17 cellular contexts compared by ENCODE assay signal in genomic region chr10:133442191-133442966, GRCh38. TPM values are rescaled to one million over a fixed set of nuclear protein-coding genes. Genes with fewer than 3 reads are reported as not detected.
DNase-seq lines count a peak whose midpoint lies in the region; ATAC-seq and TF ChIP-seq lines count a peak whose summit lies in the region.
"Had no signal": no experiment of that assay in that cellular context is flagged by ENCODE, and none has a peak within 500 bp of the region (broad histone marks: within the 10 kb centered on the region; RNA-seq: fewer than 3 reads in every experiment).

No MANE protein-coding gene starts in this region.

- H3K27ac Mint-ChIP-seq in activated naive CD8-positive, alpha-beta T cell treated with anti-CD3 and anti-CD28 coated beads, Interleukin-2, amount 10 ng/mL, durations not matched to agents 7 days and 5 days, result peak overlapping the region; percentile 63
- no peak overlapping the region for H3K27ac Mint-ChIP-seq in activated naive CD8-positive, alpha-beta T cell treated with anti-CD3 and anti-CD28 coated beads for 36 hours
- peak overlapping the region; percentile 78 for H3K27ac Mint-ChIP-seq in central memory CD8-positive, alpha-beta T cell (ENCODE audit: low read depth)
- H3K27ac Mint-ChIP-seq: activated T-helper 2 cell treated with anti-CD3 and anti-CD28 coated beads, Interferon-gamma antibody, Interleukin-2, Interleukin-4, amounts not matched to agents 10 μg/mL and 5 μg/mL and 100 μg/mL, durations not matched to agents 14 hours and 24 hours and 36 hours; dendritic cell treated with granulocyte-macrophage colony-stimulating factor and Interleukin-4, amounts not matched to agents 40 ng/mL and 50 ng/mL, for 4 days; HFFc6; T-helper 1 cell treated with Interleukin-12 subunit alpha and Interleukin-12 subunit beta and Interleukin-4 antibody, amounts not matched to agents 30 μg/mL and 1 μg/mL, for 36 hours had no signal

- H3K9me3 Mint-ChIP-seq in activated naive CD8-positive, alpha-beta T cell treated with anti-CD3 and anti-CD28 coated beads, Interleukin-2, amount 10 ng/mL, durations not matched to agents 7 days and 5 days, result peaks cover 8% of the 10 kb centered on the region
- H3K9me3 Mint-ChIP-seq in activated naive CD8-positive, alpha-beta T cell treated with anti-CD3 and anti-CD28 coated beads for 36 hours, result peaks cover 14% of the 10 kb centered on the region
- H3K9me3 Mint-ChIP-seq in central memory CD8-positive, alpha-beta T cell, result peaks cover 8% of the 10 kb centered on the region

- CTCF ChIA-PET in GM10248 (lab: Yijun Ruan, JAX), result no interaction called here

- TF ChIP-seq CTCF in GM10248 (IDR thresholded peaks at IDR 0.05; ENCODE audit: control extremely low read depth, extremely low read depth, low read depth, missing control alignments), result no peak

- POLR2A ChIA-PET in activated naive CD8-positive, alpha-beta T cell treated with anti-CD3 and anti-CD28 coated beads, Interleukin-2, amount 10 ng/mL, durations not matched to agents 7 days and 5 days (lab: Charles Lee), result interaction anchor here (0.5 to 0.6 kb wide), 2 partner anchors 98 to 537 kb away, joined by 3 to 4 read pairs; no protein-coding TSS in a partner anchor
- POLR2A ChIA-PET in GM10248 (lab: Yijun Ruan, JAX), result no interaction called here

- H3K4me3 Mint-ChIP-seq in activated naive CD8-positive, alpha-beta T cell treated with anti-CD3 and anti-CD28 coated beads, Interleukin-2, amount 10 ng/mL, durations not matched to agents 7 days and 5 days, result peak overlapping the region; percentile 63
- H3K4me3 Mint-ChIP-seq in activated naive CD8-positive, alpha-beta T cell treated with anti-CD3 and anti-CD28 coated beads for 36 hours, result no peak overlapping the region
- H3K4me3 Mint-ChIP-seq in central memory CD8-positive, alpha-beta T cell, result peak overlapping the region; percentile 44
- H3K4me3 Mint-ChIP-seq: dendritic cell treated with granulocyte-macrophage colony-stimulating factor and Interleukin-4, amounts not matched to agents 40 ng/mL and 50 ng/mL, for 4 days; HFFc6; T-helper 1 cell treated with Interleukin-12 subunit alpha and Interleukin-12 subunit beta and Interleukin-4 antibody, amounts not matched to agents 30 μg/mL and 1 μg/mL, for 36 hours had no signal

- peaks cover 4% of the 10 kb centered on the region for H3K27me3 Mint-ChIP-seq in activated naive CD8-positive, alpha-beta T cell treated with anti-CD3 and anti-CD28 coated beads, Interleukin-2, amount 10 ng/mL, durations not matched to agents 7 days and 5 days
- peaks cover 1% of the 10 kb centered on the region for H3K27me3 Mint-ChIP-seq in activated naive CD8-positive, alpha-beta T cell treated with anti-CD3 and anti-CD28 coated beads for 36 hours
- peaks cover 12% of the 10 kb centered on the region for H3K27me3 Mint-ChIP-seq in central memory CD8-positive, alpha-beta T cell

- H3K36me3 Mint-ChIP-seq in activated naive CD8-positive, alpha-beta T cell treated with anti-CD3 and anti-CD28 coated beads, Interleukin-2, amount 10 ng/mL, durations not matched to agents 7 days and 5 days, result peaks cover 6% of the 10 kb centered on the region
- peaks cover 15% of the 10 kb centered on the region for H3K36me3 Mint-ChIP-seq in activated naive CD8-positive, alpha-beta T cell treated with anti-CD3 and anti-CD28 coated beads for 36 hours
- H3K36me3 Mint-ChIP-seq in central memory CD8-positive, alpha-beta T cell (ENCODE audit: insufficient read depth), result peaks cover 2% of the 10 kb centered on the region

- peaks cover 15% of the 10 kb centered on the region for H3K4me1 Mint-ChIP-seq in activated naive CD8-positive, alpha-beta T cell treated with anti-CD3 and anti-CD28 coated beads, Interleukin-2, amount 10 ng/mL, durations not matched to agents 7 days and 5 days
- peaks cover 7% of the 10 kb centered on the region for H3K4me1 Mint-ChIP-seq in activated naive CD8-positive, alpha-beta T cell treated with anti-CD3 and anti-CD28 coated beads for 36 hours
- peaks cover 29% of the 10 kb centered on the region for H3K4me1 Mint-ChIP-seq in central memory CD8-positive, alpha-beta T cell

- peak; percentile 43 for DNase-seq in activated naive CD8-positive, alpha-beta T cell treated with anti-CD3 and anti-CD28 coated beads, Interleukin-2, amount 10 ng/mL, durations not matched to agents 7 days and 5 days
- DNase-seq in activated naive CD8-positive, alpha-beta T cell treated with anti-CD3 and anti-CD28 coated beads for 36 hours, result no peak
- DNase-seq in NOMO-1 treated with DMSO at 0.1 percent for 48 hours (lab: John Stamatoyannopoulos, UW; ENCODE audit: unreplicated experiment), result peak; percentile 86
- peak in 1 of 2 donors; percentile 12 for DNase-seq in central memory CD8-positive, alpha-beta T cell (ENCODE audit: low spot score in 2 of 2)
- DNase-seq in stimulated activated naive CD8-positive, alpha-beta T cell treated with anti-CD3 and anti-CD28 coated beads, Interleukin-15, Interleukin-2, amounts not matched to agents 100 U/mL and 50 U/mL, for 24 hours, result peak; percentile 41
- DNase-seq in HCEC 1CT, result no peak
- no peak for DNase-seq in GM10248 (ENCODE audit: extremely low spot score)
- DNase-seq: HFFc6, left colon, NCI-H1092 treated with DMSO at 0.1 percent for 48 hours, NCI-H748 treated with DMSO at 0.1 percent for 48 hours, nucleus accumbens had no signal

- peak; percentile 74 for ATAC-seq in activated naive CD8-positive, alpha-beta T cell treated with anti-CD3 and anti-CD28 coated beads, Interleukin-2, amount 10 ng/mL, durations not matched to agents 7 days and 5 days (ENCODE audit: low read depth)
- ATAC-seq in central memory CD8-positive, alpha-beta T cell (replicated peaks; ENCODE audit: extremely low read depth, poor library complexity, severe bottlenecking), result peak; percentile 28
- peak; percentile 82 for ATAC-seq in stimulated activated naive CD8-positive, alpha-beta T cell treated with anti-CD3 and anti-CD28 coated beads, Interleukin-15, Interleukin-2, amounts not matched to agents 100 U/mL and 50 U/mL, for 24 hours
- no peak for ATAC-seq in GM21619 (IDR thresholded peaks at IDR 0.05; ENCODE audit: unreplicated experiment)
- ATAC-seq: gastrocnemius medialis, left colon had no signal

RNA-seq across cellular contexts. Expression of gene SCART1, which starts 11.4 kb away (rescaled TPM):
- total RNA-seq in activated naive CD8-positive, alpha-beta T cell treated with anti-CD3 and anti-CD28 coated beads, Interleukin-2, amount 10 ng/mL, durations not matched to agents 7 days and 5 days, result 1 to 10 TPM; 5.7 to 6.3 TPM
- total RNA-seq in activated naive CD8-positive, alpha-beta T cell treated with anti-CD3 and anti-CD28 coated beads for 36 hours, result under 1 TPM; 0.28 to 0.45 TPM

RNA-seq across cellular contexts. Expression of gene SPRN, which starts 18.0 kb away (rescaled TPM):
- not detected for total RNA-seq in activated naive CD8-positive, alpha-beta T cell treated with anti-CD3 and anti-CD28 coated beads, Interleukin-2, amount 10 ng/mL, durations not matched to agents 7 days and 5 days
- not detected for total RNA-seq in activated naive CD8-positive, alpha-beta T cell treated with anti-CD3 and anti-CD28 coated beads for 36 hours
- total RNA-seq: activated T-helper 2 cell treated with anti-CD3 and anti-CD28 coated beads, Interferon-gamma antibody, Interleukin-2, Interleukin-4, amounts not matched to agents 10 μg/mL and 5 μg/mL and 100 μg/mL, durations not matched to agents 14 hours and 24 hours and 36 hours; gastrocnemius medialis; left colon had no signal

RNA-seq across cellular contexts. Expression of gene MTG1, which starts 48.4 kb away (rescaled TPM):
- total RNA-seq in activated naive CD8-positive, alpha-beta T cell treated with anti-CD3 and anti-CD28 coated beads, Interleukin-2, amount 10 ng/mL, durations not matched to agents 7 days and 5 days, result 10 to 100 TPM; 53.7 to 56.6 TPM
- 10 to 100 TPM; 50.2 to 51.6 TPM for total RNA-seq in activated naive CD8-positive, alpha-beta T cell treated with anti-CD3 and anti-CD28 coated beads for 36 hours

Comparison
In these comparisons a context has a peak if more than half of its experiments do, and no peak if none do; other contexts are left out.
1. DNase-seq: peak in activated naive CD8-positive, alpha-beta T cell treated with anti-CD3 and anti-CD28 coated beads, Interleukin-2, amount 10 ng/mL, durations not matched to agents 7 days and 5 days (single experiment), NOMO-1 treated with DMSO at 0.1 percent for 48 hours (single experiment) and stimulated activated naive CD8-positive, alpha-beta T cell treated with anti-CD3 and anti-CD28 coated beads, Interleukin-15, Interleukin-2, amounts not matched to agents 100 U/mL and 50 U/mL, for 24 hours (single experiment); none in activated naive CD8-positive, alpha-beta T cell treated with anti-CD3 and anti-CD28 coated beads for 36 hours (single experiment), HCEC 1CT (single experiment) and GM10248 (single experiment).
2. RNA of gene SCART1, which starts 11.4 kb away (total RNA-seq): 5.7 to 6.3 TPM in activated naive CD8-positive, alpha-beta T cell treated with anti-CD3 and anti-CD28 coated beads, Interleukin-2, amount 10 ng/mL, durations not matched to agents 7 days and 5 days; 0.28 to 0.45 TPM in activated naive CD8-positive, alpha-beta T cell treated with anti-CD3 and anti-CD28 coated beads for 36 hours; every median in the first group is over 4 times any median in the second.